In the genomic region with DNA sequence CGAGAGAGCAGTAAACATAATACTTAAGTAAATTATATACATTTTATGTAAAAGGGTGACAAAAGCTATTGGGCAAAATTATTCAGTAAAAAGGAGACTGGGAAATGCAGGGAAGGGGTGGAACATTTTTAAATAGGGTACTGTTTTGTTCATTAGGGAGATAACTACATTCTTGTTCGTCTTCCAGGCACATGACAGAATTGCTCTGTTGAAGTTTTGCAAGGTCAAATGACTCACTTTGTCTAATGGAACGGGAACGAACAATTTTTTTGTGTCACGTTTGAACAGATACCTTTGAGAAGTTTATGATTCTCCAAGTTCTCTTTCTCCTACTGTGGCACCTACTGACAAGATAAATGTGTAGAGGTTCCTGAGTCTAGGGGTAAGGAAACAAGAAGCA, we compare ENCODE assay signal across 17 cellular contexts.
DNase-seq lines count a peak whose midpoint lies in the region; ATAC-seq and TF ChIP-seq lines count a peak whose summit lies in the region.
"Had no signal": no experiment of that assay in that cellular context is flagged by ENCODE, and none has a peak within 500 bp of the region (broad histone marks: within the 10 kb centered on the region; RNA-seq: fewer than 3 reads in every experiment).

No MANE protein-coding gene starts in this region.

- H3K36me3 ChIP-seq in GM23248 (ENCODE audit: low read depth) (no peaks in the 10 kb centered on the region), adrenal gland (replicated peaks in 1 of 2) (no peaks in the 10 kb centered on the region), gastroesophageal sphincter (no peaks in the 10 kb centered on the region)
- H3K36me3 ChIP-seq: right lobe of liver, upper lobe of right lung had no signal

- H3K4me2 ChIP-seq in GM23248 (ENCODE audit: unreplicated experiment) = peak overlapping the region; percentile 73

- H3K79me2 ChIP-seq in GM23248 (ENCODE audit: insufficient read depth) = no peaks in the 10 kb centered on the region

- no peaks in the 10 kb centered on the region for H4K20me1 ChIP-seq in GM23248 (ENCODE audit: insufficient read depth)

- no peaks in the 10 kb centered on the region for H3K9me2 ChIP-seq in GM23248 (ENCODE audit: insufficient read depth)

- intact Hi-C loops in adrenal gland (cut with DNase I) = no loop called here

- peaks cover 17% of the 10 kb centered on the region for H3F3A ChIP-seq in GM23248 (ENCODE audit: insufficient read depth)

- H3K27ac ChIP-seq in GM23248 = peak overlapping the region; percentile 46
- H3K27ac ChIP-seq in adrenal gland = peak overlapping the region in 3 of 5 donors; percentile 7 to 47 (median 36)
- H3K27ac ChIP-seq in gastroesophageal sphincter = no peak overlapping the region
- H3K27ac ChIP-seq: epithelial cell of prostate, right lobe of liver, upper lobe of right lung had no signal

- no peaks in the 10 kb centered on the region for H3K27me3 ChIP-seq in GM23248 (replicated peaks; ENCODE audit: insufficient read depth)
- no peaks in the 10 kb centered on the region for H3K27me3 ChIP-seq in adrenal gland
- H3K27me3 ChIP-seq in gastroesophageal sphincter = no peaks in the 10 kb centered on the region
- H3K27me3 ChIP-seq: right lobe of liver, upper lobe of right lung had no signal

- H3K9ac ChIP-seq in GM23248 = peak overlapping the region; percentile 27; the same call in 1 of the 2 replicates

- DNase-seq in AG08395 (ENCODE audit: low spot score) (peak; percentile 55), GM23248 (peak; percentile 80), adrenal gland (peak in 3 of 7 donors; percentile 9 to 15 (median 11)), T1000 (lab: John Stamatoyannopoulos, UW) (no peak), OCI-M1 (lab: John Stamatoyannopoulos, UW) (no peak)
- DNase-seq: activated naive CD4-positive, alpha-beta T cell treated with Interleukin-2 at 50 U/mL for 16 hours; CD8-positive, alpha-beta T cell; DMS79 treated with DMSO at 0.1 percent for 48 hours; head of caudate nucleus; NCI-H774; right lobe of liver; stimulated activated naive CD8-positive, alpha-beta T cell treated with anti-CD3 and anti-CD28 coated beads, Interleukin-15, amount 100 ng/mL, for 72 hours; upper lobe of right lung had no signal

- TF ChIP-seq EP300 in gastroesophageal sphincter (IDR thresholded peaks at IDR 0.05) = no peak

- peak; percentile 58 for ATAC-seq in gastroesophageal sphincter
- ATAC-seq in HG02852 (IDR thresholded peaks at IDR 0.05; ENCODE audit: unreplicated experiment) = no peak
- ATAC-seq in GM19397 (IDR thresholded peaks at IDR 0.05; ENCODE audit: unreplicated experiment) = no peak
- ATAC-seq: CD8-positive, alpha-beta T cell; right lobe of liver; stimulated activated naive CD8-positive, alpha-beta T cell treated with anti-CD3 and anti-CD28 coated beads, Interleukin-15, amount 100 ng/mL, for 72 hours; upper lobe of right lung had no signal

- in situ Hi-C loops in GM23248 (cut with MboI) = no loop called here

- no peaks in the 10 kb centered on the region for H3K9me3 ChIP-seq in GM23248 (ENCODE audit: low read depth)
- no peaks in the 10 kb centered on the region for H3K9me3 ChIP-seq in adrenal gland (replicated peaks in 1 of 3)
- H3K9me3 ChIP-seq in gastroesophageal sphincter = no peaks in the 10 kb centered on the region
- H3K9me3 ChIP-seq: right lobe of liver, upper lobe of right lung had no signal

- H3K4me1 ChIP-seq in GM23248 (ENCODE audit: insufficient read depth) (peaks cover 22% of the 10 kb centered on the region), adrenal gland (replicated peaks in 1 of 2) (peaks cover 0 to 11% of the 10 kb centered on the region in 2 donors), gastroesophageal sphincter (peaks cover 0 to 13% (median 0%) of the 10 kb centered on the region in 3 donors)
- H3K4me1 ChIP-seq: right lobe of liver, upper lobe of right lung had no signal

- no peak for TF ChIP-seq CTCF in adrenal gland (IDR thresholded peaks at IDR 0.05)
- TF ChIP-seq CTCF in gastroesophageal sphincter (IDR thresholded peaks at IDR 0.05) = no peak

- TF ChIP-seq POLR2A in adrenal gland (IDR thresholded peaks at IDR 0.05) = no peak
- no peak for TF ChIP-seq POLR2A in gastroesophageal sphincter (IDR thresholded peaks at IDR 0.05)

- H3K4me3 ChIP-seq in GM23248 (peak overlapping the region; percentile 39), adrenal gland (peak overlapping the region in 1 of 4 donors; percentile 19), gastroesophageal sphincter (no peak overlapping the region)
- H3K4me3 ChIP-seq: right lobe of liver, upper lobe of right lung had no signal

- no peak overlapping the region for H2AFZ ChIP-seq in GM23248

- 20% methylated on average over 5 of the region's 5 CpGs for WGBS in GM23248 (ENCODE audit: low coverage in 1 of 2, low lambda C conversion rate in 2 of 2, missing lambda C conversion rate in 2 of 2), 2 experiments
- WGBS in adrenal gland, 4 donors = 36 to 40% (median 38%) methylated on average over 5 of the region's 5 CpGs
- WGBS in gastroesophageal sphincter (ENCODE audit: low coverage in 1 of 2), 2 donors = 20 to 41% methylated on average over 5 of the region's 5 CpGs

Comparison
In these comparisons a context has a peak if more than half of its experiments do, and no peak if none do; other contexts are left out.
1. DNase-seq: peak in AG08395 (single experiment) and GM23248 (single experiment); none in T1000 (single experiment) and OCI-M1 (single experiment).
2. H3K27ac ChIP-seq: peak in GM23248 (single experiment) and adrenal gland (3 of 5); none in gastroesophageal sphincter (0 of 4).